21 cellular contexts compared by ENCODE assay signal in genomic region chr14:64804754-64805260, GRCh38.
"Had no signal": no experiment of that assay in that cellular context is flagged by ENCODE, and none has a peak within 500 bp of the region (broad histone marks: within the 10 kb centered on the region; RNA-seq: fewer than 3 reads in every experiment).

No MANE protein-coding gene starts in this region.

- H3K36me3 ChIP-seq: suprapubic skin, tibial artery, upper lobe of left lung, vagina had no signal

- H3K27me3 ChIP-seq: dorsolateral prefrontal cortex, foreskin keratinocyte, heart left ventricle, right atrium auricular region, tibial artery, upper lobe of left lung, vagina had no signal

- H3K4me3 ChIP-seq: dorsolateral prefrontal cortex, heart left ventricle, right atrium auricular region, suprapubic skin, tibial artery, upper lobe of left lung, vagina had no signal

- H3K4me1 ChIP-seq: suprapubic skin, vagina had no signal

- DNase-seq: cortex of kidney; dorsolateral prefrontal cortex; effector memory CD8-positive, alpha-beta T cell; erythroblast; foreskin keratinocyte; heart left ventricle; hippocampal formation; mammary epithelial cell; natural killer cell; posterior cingulate gyrus; small intestine; stimulated activated CD4-positive, alpha-beta T cell treated with anti-CD3 and anti-CD28 coated beads, Interleukin-4, amount 100 ng/mL, for 1 hour; stimulated activated CD8-positive, alpha-beta memory T cell treated with anti-CD3 and anti-CD28 coated beads, Interleukin-4, amount 100 ng/mL, for 48 hours; stimulated activated naive CD8-positive, alpha-beta T cell treated with anti-CD3 and anti-CD28 coated beads, Interleukin-15, Interleukin-2, amounts not matched to agents 100 U/mL and 50 U/mL, for 24 hours; upper lobe of left lung had no signal

- H3K9me3 ChIP-seq: heart left ventricle, right atrium auricular region, suprapubic skin, tibial artery, upper lobe of left lung, vagina had no signal

- H3K27ac ChIP-seq: dorsolateral prefrontal cortex, foreskin keratinocyte, suprapubic skin, upper lobe of left lung, vagina had no signal

- ATAC-seq: effector memory CD8-positive, alpha-beta T cell; heart left ventricle; left lobe of liver; natural killer cell; stimulated activated effector memory CD8-positive, alpha-beta T cell treated with anti-CD3 and anti-CD28 coated beads, Interleukin-12 subunit alpha, Interleukin-12 subunit beta, amount 100 ng/mL, for 72 hours; stimulated activated naive CD8-positive, alpha-beta T cell treated with anti-CD3 and anti-CD28 coated beads, Interleukin-15, Interleukin-2, amounts not matched to agents 100 U/mL and 50 U/mL, for 24 hours had no signal
